In the genomic region with DNA sequence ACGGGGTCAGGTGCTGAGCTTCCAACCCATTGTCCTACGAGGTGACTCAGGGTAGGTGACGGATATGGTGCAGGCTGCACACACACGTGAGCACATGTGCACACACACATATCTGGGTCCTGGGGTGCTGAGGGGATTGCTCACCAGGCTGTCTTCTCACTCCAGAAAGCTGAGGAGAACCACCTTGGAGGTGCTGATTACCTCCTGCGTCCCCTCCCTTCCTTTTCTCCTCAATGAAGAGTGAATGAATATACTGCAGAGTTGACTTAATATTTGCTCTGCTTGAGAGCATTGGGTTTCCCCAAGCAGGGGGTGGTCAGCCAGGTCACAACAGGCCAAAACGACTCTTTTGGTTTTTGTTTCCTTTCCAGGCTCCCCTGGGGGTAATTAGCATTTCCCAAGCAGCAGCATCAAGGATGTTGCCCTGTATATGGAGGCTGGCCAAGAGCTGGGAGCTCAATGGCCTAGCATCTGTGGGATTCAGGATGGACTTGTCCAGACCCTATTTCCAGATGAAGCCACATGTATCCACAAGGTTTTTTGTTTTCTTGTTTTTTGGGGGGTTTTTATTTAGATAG, we compare ENCODE assay signal across 1 cellular context.
TF ChIP-seq lines count a peak whose summit lies in the region.

No MANE protein-coding gene starts in this region.

TF ChIP-seq in H1, 55 proteins besides CTCF, POLR2A, EP300 and RAD21:
- no peak for TF ChIP-seq GTF2F1 (IDR thresholded peaks at IDR 0.05; ENCODE audit: borderline replicate concordance, low read depth, low read length)
- no peak for TF ChIP-seq TCF12 (IDR thresholded peaks at IDR 0.05; ENCODE audit: low read depth, low read length)
- TF ChIP-seq E2F6 (IDR thresholded peaks at IDR 0.05) = no peak
- no peak for TF ChIP-seq JUND (IDR thresholded peaks at IDR 0.05; ENCODE audit: low read length)
- TF ChIP-seq CTBP2 (IDR thresholded peaks at IDR 0.05; ENCODE audit: borderline replicate concordance, insufficient read depth, insufficient read length, low read length) = no peak
- no peak for TF ChIP-seq SIRT6 (IDR thresholded peaks at IDR 0.05; ENCODE audit: low read length)
- TF ChIP-seq, protein P1, sequence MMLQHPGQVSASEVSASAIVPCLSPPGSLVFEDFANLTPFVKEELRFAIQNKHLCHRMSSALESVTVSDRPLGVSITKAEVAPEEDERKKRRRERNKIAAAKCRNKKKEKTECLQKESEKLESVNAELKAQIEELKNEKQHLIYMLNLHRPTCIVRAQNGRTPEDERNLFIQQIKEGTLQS (IDR thresholded peaks at IDR 0.05; ENCODE audit: insufficient read depth, low read depth, low read length) = no peak
- no peak for TF ChIP-seq NANOG (IDR thresholded peaks at IDR 0.05; ENCODE audit: insufficient read depth, low read depth, low read length, poor library complexity, severe bottlenecking)
- TF ChIP-seq EZH2 (IDR thresholded peaks at IDR 0.05; ENCODE audit: low read depth, low read length, severe bottlenecking) = no peak
- no peak for TF ChIP-seq SUZ12 (IDR thresholded peaks at IDR 0.05; ENCODE audit: low read length)
- TF ChIP-seq SP2 (IDR thresholded peaks at IDR 0.05; ENCODE audit: low read length) = no peak
- TF ChIP-seq TAF7 (optimal IDR thresholded peaks at IDR 0.05; ENCODE audit: borderline replicate concordance, low read depth, low read length) = no peak
- TF ChIP-seq SP4 (IDR thresholded peaks at IDR 0.05; ENCODE audit: low read length) = no peak
- TF ChIP-seq PHF8 (conservative IDR thresholded peaks at IDR 0.05; ENCODE audit: low read depth, low read length) = no peak
TF ChIP-seq in H1: peak in this region for 0.
